ENCODE assay signal across 21 cellular contexts in the genomic region with DNA sequence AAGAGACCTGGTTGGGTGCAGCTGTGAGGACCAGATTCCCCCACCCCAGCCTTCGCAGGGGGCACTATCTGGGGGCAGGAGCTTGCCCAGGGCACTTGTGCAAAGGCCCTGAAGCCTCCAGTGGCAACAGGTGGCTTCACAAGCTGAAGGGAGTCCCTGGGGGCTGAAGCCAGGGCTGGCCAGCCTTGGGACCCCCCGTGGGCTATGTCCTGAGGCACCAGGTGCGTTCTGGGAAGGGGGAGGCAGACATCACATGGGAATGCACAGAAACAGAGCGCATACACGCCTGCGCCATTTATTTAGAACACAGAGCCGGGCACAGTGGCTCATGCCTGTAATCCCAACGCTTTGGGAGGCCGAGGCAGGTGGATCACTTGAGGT. TPM values are rescaled to one million over a fixed set of nuclear protein-coding genes. Genes with fewer than 3 reads are reported as not detected.
DNase-seq lines count a peak whose midpoint lies in the region; ATAC-seq and TF ChIP-seq lines count a peak whose summit lies in the region.
"Had no signal": no experiment of that assay in that cellular context is flagged by ENCODE, and none has a peak within 500 bp of the region (broad histone marks: within the 10 kb centered on the region; RNA-seq: fewer than 3 reads in every experiment).

No MANE protein-coding gene starts in this region.

- peaks cover 2% of the 10 kb centered on the region for H3K4me1 Mint-ChIP-seq in glutamatergic neuron (ENCODE audit: low read depth, unreplicated experiment)

- no peaks in the 10 kb centered on the region for H3K9me2 ChIP-seq in HCT116 (ENCODE audit: insufficient read depth)

- TF ChIP-seq CTCF in HCT116 (IDR thresholded peaks at IDR 0.05 in 2 of 3, conservative IDR thresholded peaks at IDR 0.05 in 1 of 3; ENCODE audit: borderline replicate concordance in 1 of 3, insufficient read depth in 1 of 3, low read depth in 2 of 3, low read length in 2 of 3) (no peak), Panc1 (IDR thresholded peaks at IDR 0.05) (no peak), glutamatergic neuron (IDR thresholded peaks at IDR 0.05; ENCODE audit: partially characterized antibody, unreplicated experiment) (no peak)

- H3K36me3 Mint-ChIP-seq in glutamatergic neuron (ENCODE audit: unreplicated experiment): no peaks in the 10 kb centered on the region

- H3K27ac Mint-ChIP-seq in glutamatergic neuron (ENCODE audit: unreplicated experiment): no peak overlapping the region

- H3K4me3 ChIP-seq in HCT116 (replicated peaks in 1 of 2; ENCODE audit: low read depth in 1 of 2, low read length in 2 of 2) (peak overlapping the region in 1 of 2 experiments; percentile 61; a peak in 1 of 4 replicates), Panc1 (ENCODE audit: low read depth in 2 of 2, low read length in 2 of 2) (no peak overlapping the region; a peak in 1 of 4 replicates)

- no peaks in the 10 kb centered on the region for H3K9me3 ChIP-seq in HCT116 (ENCODE audit: control insufficient read depth in 1 of 2, insufficient read depth in 1 of 2, low read depth in 1 of 2, low read length in 2 of 2)
- no peaks in the 10 kb centered on the region for H3K9me3 ChIP-seq in Panc1 (ENCODE audit: control insufficient read depth, insufficient read depth, low read depth, low read length)
- H3K9me3 ChIP-seq: stomach, tibial nerve had no signal

- peaks cover 5% of the 10 kb centered on the region for H3K9me3 Mint-ChIP-seq in glutamatergic neuron (ENCODE audit: unreplicated experiment)
- H3K9me3 Mint-ChIP-seq: CD4-positive, alpha-beta T cell; dendritic cell treated with granulocyte-macrophage colony-stimulating factor and Interleukin-4, amounts not matched to agents 40 ng/mL and 50 ng/mL, for 4 days; memory B cell had no signal

- ATAC-seq in Right ventricle myocardium inferior (no peak), Right ventricle myocardium superior (ENCODE audit: poor library complexity) (no peak), HCT116 (no peak), Panc1 (no peak)

- intact Hi-C loops in Right ventricle myocardium inferior (cut with DNase I) (no loop called here), Right ventricle myocardium superior (cut with DNase I) (no loop called here), HCT116 (cut with micrococcal nuclease) (loop anchor here (2.0 to 10.0 kb wide), 3 partner anchors 142 to 209 kb away; a partner anchor contains a TSS), Panc1 (cut with micrococcal nuclease; ENCODE audit: unreplicated experiment) (no loop called here)

- H4K20me1 ChIP-seq in HCT116 (ENCODE audit: insufficient read depth): no peaks in the 10 kb centered on the region

- CTCF ChIA-PET in HCT116 (lab: Charles Lee) (interaction anchor here (1.1 to 1.9 kb wide), 2 partner anchors 12 to 369 kb away, joined by 4 to 9 read pairs; no protein-coding TSS in a partner anchor), Panc1 (lab: Charles Lee) (interaction anchor here (0.8 kb wide), 1 partner anchor 12 kb away, joined by 4 read pairs; no protein-coding TSS in a partner anchor)

- BruUV-seq in HCT116 (replicated peaks; lab: Mats Ljungman, UMichigan) (no TSS peak), Panc1 (replicated peaks; lab: Mats Ljungman, UMichigan) (no TSS peak)

- H3K4me1 ChIP-seq in HCT116 (ENCODE audit: control insufficient read depth in 1 of 2, insufficient read depth in 2 of 2, low read length in 2 of 2) (peaks cover 20 to 38% of the 10 kb centered on the region in 2 experiments), Panc1 (ENCODE audit: control insufficient read depth, insufficient read depth, low read length) (peaks cover 16% of the 10 kb centered on the region; the same call in 1 of the 2 replicates)

- no peak for TF ChIP-seq POLR2A in HCT116 (IDR thresholded peaks at IDR 0.05; ENCODE audit: borderline replicate concordance, extremely low read depth, insufficient read depth, insufficient read length)

- peaks cover 9% of the 10 kb centered on the region for H3K27me3 Mint-ChIP-seq in glutamatergic neuron (ENCODE audit: unreplicated experiment)
- H3K27me3 Mint-ChIP-seq: CD4-positive, alpha-beta T cell; dendritic cell treated with granulocyte-macrophage colony-stimulating factor and Interleukin-4, amounts not matched to agents 40 ng/mL and 50 ng/mL, for 4 days; memory B cell had no signal

- DNase-seq in Right ventricle myocardium inferior (ENCODE audit: missing footprints) (peak; percentile 45), Right ventricle myocardium superior (no peak), HCT116 (ENCODE audit: low read depth, low spot score) (no peak), Panc1 (ENCODE audit: low read depth, low spot score) (no peak), glutamatergic neuron (no peak), NCI-H1694 treated with DMSO at 0.1 percent for 48 hours (lab: John Stamatoyannopoulos, UW) (no peak), cerebellar cortex (ENCODE audit: low spot score) (no peak), HT-29 (ENCODE audit: low spot score) (no peak)
- DNase-seq: activated effector memory CD4-positive, alpha-beta T cell treated with Interleukin-2 at 50 U/mL for 16 hours; amniotic stem cell; CD4-positive, alpha-beta T cell; NCI-H1105 treated with DMSO at 0.1 percent for 48 hours; NCI-H2081 treated with DMSO at 0.1 percent for 48 hours; NCI-H446 treated with DMSO at 0.1 percent for 48 hours; NK-92 treated with Interleukin-12 subunit alpha and Interleukin-12 subunit beta, amount 100 ng/mL, for 24 hours; stimulated activated CD4-positive, alpha-beta T cell treated with anti-CD3 and anti-CD28 coated beads, Interleukin-4, amount 100 ng/mL, for 24 hours; stomach had no signal

- POLR2A ChIA-PET in HCT116 (lab: Charles Lee): no interaction called here
- POLR2A ChIA-PET in Panc1 (lab: Charles Lee): no interaction called here

- H3K27ac ChIP-seq in HCT116 (ENCODE audit: low read depth, low read length): peak overlapping the region; percentile 79
- H3K27ac ChIP-seq in Panc1 (ENCODE audit: low read length): peak overlapping the region; percentile 34; the same call in 1 of the 2 replicates
- H3K27ac ChIP-seq: cardiac muscle cell had no signal

- H3K79me2 ChIP-seq in HCT116 (ENCODE audit: insufficient read depth, low read length): no peaks in the 10 kb centered on the region

- peak overlapping the region; percentile 65 for H3K4me3 Mint-ChIP-seq in glutamatergic neuron (ENCODE audit: unreplicated experiment)

- H3K27me3 ChIP-seq in HCT116 (ENCODE audit: insufficient read depth, low read length) (no peaks in the 10 kb centered on the region), Panc1 (ENCODE audit: control insufficient read depth, insufficient read depth, low read length) (no peaks in the 10 kb centered on the region)
- H3K27me3 ChIP-seq: cardiac muscle cell, stomach, tibial nerve had no signal

- peak overlapping the region; percentile 92 for H3K4me2 ChIP-seq in HCT116 (ENCODE audit: low read length)

- H3K36me3 ChIP-seq in HCT116 (ENCODE audit: control insufficient read depth in 1 of 2, insufficient read depth in 2 of 2, low read length in 2 of 2): peaks cover 10 to 12% of the 10 kb centered on the region in 2 experiments; a peak in 3 of 4 replicates
- no peaks in the 10 kb centered on the region for H3K36me3 ChIP-seq in Panc1 (ENCODE audit: control insufficient read depth, insufficient read depth, low read length)

- in situ Hi-C loops in Panc1 (cut with HindIII; ENCODE audit: low pct_unique_long_range_greater_than_20kb, low sequenced_read_pairs): no loop called here

- TF ChIP-seq RAD21 in HCT116 (IDR thresholded peaks at IDR 0.05; ENCODE audit: low read depth): no peak

- RAD21 ChIA-PET in HCT116 (lab: Charles Lee; ENCODE audit: low non-redundant PET in 1 of 2, low total read pairs in 2 of 2, uncharacterized antibody in 2 of 2, unreplicated experiment in 2 of 2): no interaction called here

- H2AFZ ChIP-seq in HCT116 (ENCODE audit: low read depth, low read length, poor library complexity, severe bottlenecking): no peak overlapping the region

- no peak overlapping the region; the same call in 1 of the 2 replicates for H3K9ac ChIP-seq in HCT116 (ENCODE audit: low read length)

TF ChIP-seq in HCT116, 20 proteins besides CTCF, POLR2A, EP300 and RAD21:
- no peak for TF ChIP-seq SRF (IDR thresholded peaks at IDR 0.05; ENCODE audit: low read depth)
- TF ChIP-seq SP1 (IDR thresholded peaks at IDR 0.05; ENCODE audit: low read depth): no peak
- no peak for TF ChIP-seq EGR1 (IDR thresholded peaks at IDR 0.05; ENCODE audit: low read depth)
- no peak for TF ChIP-seq EZH2 (IDR thresholded peaks at IDR 0.05)
TF ChIP-seq in HCT116: peak in this region for 0.

RNA-seq across cellular contexts. Expression of a gene that starts 1.8 kb away (rescaled TPM):
- total RNA-seq in Right ventricle myocardium inferior: 0.68 TPM
- 0.46 TPM for total RNA-seq in Right ventricle myocardium superior
- total RNA-seq in HCT116 (2021; ENCODE audit: unreplicated experiment): 17.0 TPM
- polyA plus RNA-seq in HCT116 (2012): 15.6 and 16.5 TPM in 2 replicates
- 67.7 TPM for total RNA-seq in Panc1 (2021; ENCODE audit: unreplicated experiment)
- 30.0 TPM for polyA plus RNA-seq in Panc1 (2012; ENCODE audit: insufficient read length)
- 2.5 TPM for total RNA-seq in glutamatergic neuron (ENCODE audit: unreplicated experiment)
- 0.65 and 2.0 TPM in 2 replicates for total RNA-seq in HT-29 (2014; rRNA removed; shearing (Covaris generic))

RNA-seq across cellular contexts. Expression of a gene that starts 34.5 kb away (rescaled TPM):
- 17.8 TPM for total RNA-seq in Right ventricle myocardium inferior
- total RNA-seq in Right ventricle myocardium superior: 13.6 TPM
- total RNA-seq in HCT116 (2021; ENCODE audit: unreplicated experiment): 52.2 TPM
- polyA plus RNA-seq in HCT116 (2012): 37.4 and 54.0 TPM in 2 replicates
- total RNA-seq in Panc1 (2021; ENCODE audit: unreplicated experiment): 52.1 TPM
- 66.2 TPM for polyA plus RNA-seq in Panc1 (2012; ENCODE audit: insufficient read length)
- total RNA-seq in glutamatergic neuron (ENCODE audit: unreplicated experiment): 65.7 TPM
- total RNA-seq in HT-29 (2014; rRNA removed; shearing (Covaris generic)): 19.1 and 26.1 TPM in 2 replicates

RNA-seq across cellular contexts. Expression of a gene that starts 49.6 kb away (rescaled TPM):
- total RNA-seq in Right ventricle myocardium inferior (11.0 TPM), Right ventricle myocardium superior (6.2 TPM), HCT116 (2021; ENCODE audit: unreplicated experiment) (64.3 TPM), Panc1 (2021; ENCODE audit: unreplicated experiment) (79.3 TPM), glutamatergic neuron (ENCODE audit: unreplicated experiment) (30.6 TPM)
- 29.9 and 33.0 TPM in 2 replicates for polyA plus RNA-seq in HCT116 (2012)
- polyA plus RNA-seq in Panc1 (2012; ENCODE audit: insufficient read length): 74.5 TPM
- total RNA-seq in HT-29 (2014; rRNA removed; shearing (Covaris generic)): 25.2 and 34.5 TPM in 2 replicates
